Comparison of ENCODE assay signal across 9 cellular contexts in genomic region chr12:53048033-53048779, GRCh38. TPM values are rescaled to one million over a fixed set of nuclear protein-coding genes. Genes with fewer than 3 reads are reported as not detected.
DNase-seq lines count a peak whose midpoint lies in the region; ATAC-seq, FAIRE-seq and TF ChIP-seq lines count a peak whose summit lies in the region.
"Had no signal": no experiment of that assay in that cellular context is flagged by ENCODE, and none has a peak within 500 bp of the region (broad histone marks: within the 10 kb centered on the region; RNA-seq: fewer than 3 reads in every experiment).

No MANE protein-coding gene starts in this region.

- no peak overlapping the region for H3K27ac ChIP-seq in H1 (ENCODE audit: low read depth, low read length)

- H3K27me3 Mint-ChIP-seq in activated CD4-positive, alpha-beta T cell treated with anti-CD3 and anti-CD28 coated beads, Interleukin-2, amount 10 ng/mL, durations not matched to agents 24 days and 14 days = no peaks in the 10 kb centered on the region

- peak overlapping the region; percentile 48 for H3K4me3 Mint-ChIP-seq in activated CD4-positive, alpha-beta T cell treated with anti-CD3 and anti-CD28 coated beads, Interleukin-2, amount 10 ng/mL, durations not matched to agents 24 days and 14 days

- peak overlapping the region; percentile 2 to 59 (median 38); a peak in 5 of 8 replicates for H3K4me3 ChIP-seq in H1 (ENCODE audit: extremely low read depth in 1 of 4, insufficient read depth in 2 of 4, low read depth in 3 of 4, low read length in 4 of 4)

- H3K79me1 ChIP-seq in H1 (ENCODE audit: low read depth, low read length) = peaks cover 7% of the 10 kb centered on the region; the same call in 1 of the 2 replicates

- H3K79me2 ChIP-seq in H1 (ENCODE audit: control insufficient read depth in 1 of 2, insufficient read depth in 2 of 2, low read length in 2 of 2) = no peaks in the 10 kb centered on the region

- H2BK12ac ChIP-seq in H1 (ENCODE audit: low read depth, low read length) = peak overlapping the region; percentile 99

- H3K36me3 ChIP-seq in H1 (ENCODE audit: control insufficient read depth in 2 of 4, insufficient read depth in 4 of 4, low read length in 3 of 4) = peaks cover 0 to 5% (median 0%) of the 10 kb centered on the region in 4 experiments; a peak in 1 of 8 replicates

- TF ChIP-seq CTCF in H1 (IDR thresholded peaks at IDR 0.05; ENCODE audit: control extremely low read depth in 1 of 3, insufficient read depth in 1 of 3, low read depth in 1 of 3, low read length in 3 of 3) = peak in 2 of 3 experiments; percentile 4 to 18; a peak in 2 of 4 replicates

- no peak overlapping the region for H2BK120ac ChIP-seq in H1 (replicated peaks; ENCODE audit: low read depth, low read length)

- peak overlapping the region; percentile 98 for H2BK15ac ChIP-seq in H1 (ENCODE audit: low read length)

- H3K27ac Mint-ChIP-seq in activated CD4-positive, alpha-beta T cell treated with anti-CD3 and anti-CD28 coated beads, Interleukin-2, amount 10 ng/mL, durations not matched to agents 24 days and 14 days = peak overlapping the region; percentile 52

- H3K56ac ChIP-seq in H1 (replicated peaks; ENCODE audit: insufficient read length, low read depth, low read length) = no peak overlapping the region

- TF ChIP-seq RAD21 in H1 (IDR thresholded peaks at IDR 0.05 in 1 of 2, conservative IDR thresholded peaks at IDR 0.05 in 1 of 2; ENCODE audit: low read depth in 2 of 2, low read length in 2 of 2) = no peak; a peak in 1 of 4 replicates

- H4K20me1 ChIP-seq in H1 (replicated peaks in 1 of 2; ENCODE audit: control insufficient read depth in 1 of 2, insufficient read depth in 2 of 2, low read length in 2 of 2) = peaks cover 9 to 23% of the 10 kb centered on the region in 2 experiments

- TF ChIP-seq EP300 in H1 (IDR thresholded peaks at IDR 0.05; ENCODE audit: borderline replicate concordance in 1 of 2, low read depth in 2 of 2, low read length in 2 of 2) = no peak

- no peak for ATAC-seq in GM21723 (IDR thresholded peaks at IDR 0.05; ENCODE audit: unreplicated experiment)

- H3K36me3 Mint-ChIP-seq in activated CD4-positive, alpha-beta T cell treated with anti-CD3 and anti-CD28 coated beads, Interleukin-2, amount 10 ng/mL, durations not matched to agents 24 days and 14 days (ENCODE audit: low read depth) = no peaks in the 10 kb centered on the region

- H3K4me2 ChIP-seq in H1 (ENCODE audit: insufficient read depth in 1 of 2, low read depth in 2 of 2, low read length in 2 of 2) = peak overlapping the region; percentile 78 to 98

- CTCF ChIA-PET in H1 (lab: Charles Lee; ENCODE audit: partially characterized antibody) = interaction anchor here (0.5 to 15.7 kb wide), 28 partner anchors 10 to 904 kb away, joined by 3 to 258 read pairs (median 4); partner anchors contain the start of genes CSAD and SOAT2

- H3K9me3 ChIP-seq in H1 (ENCODE audit: insufficient read depth in 2 of 2, low read depth in 1 of 2, low read length in 1 of 2) = no peaks in the 10 kb centered on the region

- FAIRE-seq in RCC 7860 (lab: Jason Lieb, UNC) (no peak), H1 (lab: Jason Lieb, UNC) (no peak)

- H3K9me3 Mint-ChIP-seq in activated CD4-positive, alpha-beta T cell treated with anti-CD3 and anti-CD28 coated beads, Interleukin-2, amount 10 ng/mL, durations not matched to agents 24 days and 14 days = no peaks in the 10 kb centered on the region

- H2BK5ac ChIP-seq in H1 (ENCODE audit: low read depth, low read length) = peak overlapping the region; percentile 87; the same call in 1 of the 2 replicates

- H3K4me1 ChIP-seq in H1 (replicated peaks in 1 of 4; ENCODE audit: control insufficient read depth in 3 of 4, insufficient read depth in 4 of 4, low read length in 3 of 4) = peaks cover 29 to 72% (median 52%) of the 10 kb centered on the region in 4 experiments

- POLR2A ChIA-PET in H1 (lab: Charles Lee; ENCODE audit: partially characterized antibody) = interaction anchor here (0.6 to 35.6 kb wide), 13 partner anchors 9 to 898 kb away, joined by 3 to 711 read pairs (median 4); partner anchors contain the start of genes EIF4B and IGFBP6

- peaks cover 29% of the 10 kb centered on the region for H3K4me1 Mint-ChIP-seq in activated CD4-positive, alpha-beta T cell treated with anti-CD3 and anti-CD28 coated beads, Interleukin-2, amount 10 ng/mL, durations not matched to agents 24 days and 14 days

- no peak overlapping the region; the same call in 1 of the 2 replicates for H2BK20ac ChIP-seq in H1 (ENCODE audit: low read length)

- H3K18ac ChIP-seq in H1 (ENCODE audit: extremely low read depth, low read length) = peak overlapping the region; percentile 83

- no peak overlapping the region for H3K14ac ChIP-seq in H1 (ENCODE audit: insufficient read length)

- H3K27me3 ChIP-seq in H1 (replicated peaks in 1 of 4; ENCODE audit: control insufficient read depth in 3 of 4, extremely low read depth in 1 of 4, insufficient read depth in 3 of 4, low read length in 3 of 4) = peaks cover 0 to 20% (median 17%) of the 10 kb centered on the region in 4 experiments; a peak in 6 of 7 replicates

- no peak for DNase-seq in activated CD4-positive, alpha-beta T cell treated with anti-CD3 and anti-CD28 coated beads, Interleukin-2, amount 10 ng/mL, durations not matched to agents 24 days and 14 days
- no peak for DNase-seq in activated CD4-positive, alpha-beta T cell treated with anti-CD3 and anti-CD28 coated beads for 1 hour
- DNase-seq in RCC 7860 (ENCODE audit: low spot score) (peak; percentile 62), H1 (ENCODE audit: low read depth in 1 of 2, low spot score in 2 of 2) (no peak), mucosa of gallbladder (ENCODE audit: low spot score) (peak; percentile 65), ureter (ENCODE audit: low spot score) (peak; percentile 80)
- DNase-seq in effector CD4-positive, alpha-beta T cell = no peak

- no peak overlapping the region for H3K23ac ChIP-seq in H1 (ENCODE audit: insufficient read length)

- H3K23me2 ChIP-seq in H1 (ENCODE audit: low read depth, low read length) = peaks cover 24% of the 10 kb centered on the region

- 22% methylated on average over 10 of the region's 10 CpGs; no CpG with 5 or more reads in 1 of the 2 experiments for WGBS in H1 (ENCODE audit: extremely low coverage in 1 of 2, insufficient coverage in 1 of 2, insufficient read length in 1 of 2, insufficient replicate concordance in 2 of 2, low coverage in 1 of 2, low lambda C conversion rate in 2 of 2, missing lambda C conversion rate in 1 of 2), 2 experiments

- H2AK5ac ChIP-seq in H1 (ENCODE audit: low read depth, low read length) = peak overlapping the region; percentile 99; the same call in 1 of the 2 replicates

- H4K5ac ChIP-seq in H1 (ENCODE audit: insufficient read length, low read depth, low read length) = peak overlapping the region; percentile 11

- no peak overlapping the region for H3K4ac ChIP-seq in H1 (replicated peaks; ENCODE audit: insufficient read length, low read depth, low read length)

- peak overlapping the region; percentile 3 for H4K91ac ChIP-seq in H1 (replicated peaks; ENCODE audit: insufficient read length, low read length)

- H4K8ac ChIP-seq in H1 (ENCODE audit: extremely low read depth, insufficient read depth, low read length) = 0 out of 2 replicates have a peak overlapping the region, but pooled peaks have one; percentile 47

- no peak overlapping the region for H2AFZ ChIP-seq in H1 (ENCODE audit: low read length)

- no peak overlapping the region for H3K9ac ChIP-seq in H1 (replicated peaks in 1 of 4; ENCODE audit: extremely low read depth in 1 of 4, low read depth in 3 of 4, low read length in 3 of 4)

- intact Hi-C loops in activated CD4-positive, alpha-beta T cell treated with anti-CD3 and anti-CD28 coated beads, Interleukin-2, amount 10 ng/mL, durations not matched to agents 24 days and 14 days (cut with micrococcal nuclease) = no loop called here

- TF ChIP-seq POLR2A in H1 (IDR thresholded peaks at IDR 0.05; ENCODE audit: control extremely low read depth in 1 of 2, low read depth in 2 of 2, low read length in 2 of 2) = peak in 1 of 2 experiments; percentile 35; a peak in 1 of 3 replicates

RNA-seq across cellular contexts. Expression of gene TNS2, which starts 1.7 kb away (rescaled TPM):
- 1.8 and 2.3 TPM in 2 replicates for total RNA-seq in activated CD4-positive, alpha-beta T cell treated with anti-CD3 and anti-CD28 coated beads, Interleukin-2, amount 10 ng/mL, durations not matched to agents 24 days and 14 days
- 4.7 and 5.8 TPM in 2 replicates for total RNA-seq in H1 (2021; fragmentation: NEBNext Ultra II Directional; extraction: Animal tissue kit (Norgen Biotek cat#: 25700))
- polyA plus RNA-seq in H1 (2011; rRNA removed) = 2.8 and 5.0 TPM in 2 replicates
- polyA plus RNA-seq in H1 (2011; cell fraction: cytosol; rRNA removed) = 1.7 TPM
- 25.7 TPM for polyA plus RNA-seq in H1 (2011; cell fraction: nucleus; rRNA removed)
- polyA plus RNA-seq in H1 (2012, experiment 1 of 2) = 4.3 to 6.2 TPM (median 4.8 TPM) in 4 replicates
- polyA plus RNA-seq in H1 (2012, experiment 2 of 2) = 2.5 TPM
- polyA plus RNA-seq in H1 (2013, experiment 1 of 2) = 3.7 TPM
- 3.4 TPM for polyA plus RNA-seq in H1 (2013, experiment 2 of 2)
- 1.7 and 2.8 TPM in 2 replicates for polyA minus RNA-seq in H1 (2011; rRNA and poly(A)+ RNA removed)
- polyA minus RNA-seq in H1 (2011; cell fraction: cytosol; rRNA and poly(A)+ RNA removed) = 10.8 TPM
- polyA minus RNA-seq in H1 (2011; cell fraction: nucleus; rRNA and poly(A)+ RNA removed) = 10.6 TPM
- total RNA-seq in mucosa of gallbladder (124 TPM), ureter (198 TPM)

RNA-seq across cellular contexts. Expression of gene SPRYD3, which starts 31.0 kb away (rescaled TPM):
- 35.6 TPM in 2 replicates for total RNA-seq in activated CD4-positive, alpha-beta T cell treated with anti-CD3 and anti-CD28 coated beads, Interleukin-2, amount 10 ng/mL, durations not matched to agents 24 days and 14 days
- total RNA-seq in H1 (2021; fragmentation: NEBNext Ultra II Directional; extraction: Animal tissue kit (Norgen Biotek cat#: 25700)) = 6.6 and 6.8 TPM in 2 replicates
- 8.0 and 10.4 TPM in 2 replicates for polyA plus RNA-seq in H1 (2011; rRNA removed)
- polyA plus RNA-seq in H1 (2011; cell fraction: cytosol; rRNA removed) = 7.4 TPM
- 10.8 TPM for polyA plus RNA-seq in H1 (2011; cell fraction: nucleus; rRNA removed)
- 4.9 to 8.7 TPM (median 6.7 TPM) in 4 replicates for polyA plus RNA-seq in H1 (2012, experiment 1 of 2)
- polyA plus RNA-seq in H1 (2012, experiment 2 of 2) = 6.0 TPM
- 3.4 TPM for polyA plus RNA-seq in H1 (2013, experiment 1 of 2)
- polyA plus RNA-seq in H1 (2013, experiment 2 of 2) = 4.0 TPM
- polyA minus RNA-seq in H1 (2011; rRNA and poly(A)+ RNA removed) = 7.9 and 9.9 TPM in 2 replicates
- 4.6 TPM for polyA minus RNA-seq in H1 (2011; cell fraction: cytosol; rRNA and poly(A)+ RNA removed)
- 7.6 TPM for polyA minus RNA-seq in H1 (2011; cell fraction: nucleus; rRNA and poly(A)+ RNA removed)
- total RNA-seq in mucosa of gallbladder = 68.4 TPM
- 66.6 TPM for total RNA-seq in ureter

RNA-seq across cellular contexts. Expression of gene EIF4B, which starts 42.0 kb away (rescaled TPM):
- 500 and 521 TPM in 2 replicates for total RNA-seq in activated CD4-positive, alpha-beta T cell treated with anti-CD3 and anti-CD28 coated beads, Interleukin-2, amount 10 ng/mL, durations not matched to agents 24 days and 14 days
- total RNA-seq in H1 (2021; fragmentation: NEBNext Ultra II Directional; extraction: Animal tissue kit (Norgen Biotek cat#: 25700)) = 811 and 816 TPM in 2 replicates
- polyA plus RNA-seq in H1 (2011; rRNA removed) = 269 and 307 TPM in 2 replicates
- polyA plus RNA-seq in H1 (2011; cell fraction: cytosol; rRNA removed) = 530 TPM
- 680 TPM for polyA plus RNA-seq in H1 (2011; cell fraction: nucleus; rRNA removed)
- 514 to 624 TPM (median 554 TPM) in 4 replicates for polyA plus RNA-seq in H1 (2012, experiment 1 of 2)
- polyA plus RNA-seq in H1 (2012, experiment 2 of 2) = 45.7 TPM
- polyA plus RNA-seq in H1 (2013, experiment 1 of 2) = 453 TPM
- 431 TPM for polyA plus RNA-seq in H1 (2013, experiment 2 of 2)
- 939 and 1,134 TPM in 2 replicates for polyA minus RNA-seq in H1 (2011; rRNA and poly(A)+ RNA removed)
- 559 TPM for polyA minus RNA-seq in H1 (2011; cell fraction: cytosol; rRNA and poly(A)+ RNA removed)
- 516 TPM for polyA minus RNA-seq in H1 (2011; cell fraction: nucleus; rRNA and poly(A)+ RNA removed)
- total RNA-seq in mucosa of gallbladder (546 TPM), ureter (474 TPM)

RNA-seq across cellular contexts. Expression of gene IGFBP6, which starts 49.3 kb away (rescaled TPM):
- not detected in 2 replicates for total RNA-seq in activated CD4-positive, alpha-beta T cell treated with anti-CD3 and anti-CD28 coated beads, Interleukin-2, amount 10 ng/mL, durations not matched to agents 24 days and 14 days
- total RNA-seq in H1 (2021; fragmentation: NEBNext Ultra II Directional; extraction: Animal tissue kit (Norgen Biotek cat#: 25700)) = 13.7 and 16.4 TPM in 2 replicates
- 14.7 and 25.3 TPM in 2 replicates for polyA plus RNA-seq in H1 (2011; rRNA removed)
- 15.4 TPM for polyA plus RNA-seq in H1 (2011; cell fraction: cytosol; rRNA removed)
- 13.2 TPM for polyA plus RNA-seq in H1 (2011; cell fraction: nucleus; rRNA removed)
- polyA plus RNA-seq in H1 (2012, experiment 1 of 2) = 5.3 to 13.0 TPM (median 10.2 TPM) in 4 replicates
- 22.3 TPM for polyA plus RNA-seq in H1 (2012, experiment 2 of 2)
- polyA plus RNA-seq in H1 (2013, experiment 1 of 2) = 8.4 TPM
- polyA plus RNA-seq in H1 (2013, experiment 2 of 2) = 10.8 TPM
- polyA minus RNA-seq in H1 (2011; rRNA and poly(A)+ RNA removed) = 2.6 and 3.5 TPM in 2 replicates
- 2.9 TPM for polyA minus RNA-seq in H1 (2011; cell fraction: cytosol; rRNA and poly(A)+ RNA removed)
- 2.4 TPM for polyA minus RNA-seq in H1 (2011; cell fraction: nucleus; rRNA and poly(A)+ RNA removed)
- 22.8 TPM for total RNA-seq in mucosa of gallbladder
- 133 TPM for total RNA-seq in ureter

RNA-seq across cellular contexts. Expression of gene SOAT2, which starts 55.1 kb away (rescaled TPM):
- total RNA-seq in activated CD4-positive, alpha-beta T cell treated with anti-CD3 and anti-CD28 coated beads, Interleukin-2, amount 10 ng/mL, durations not matched to agents 24 days and 14 days = not detected in 2 replicates
- total RNA-seq in H1 (2021; fragmentation: NEBNext Ultra II Directional; extraction: Animal tissue kit (Norgen Biotek cat#: 25700)) = not detected in 2 replicates
- polyA plus RNA-seq in H1 (2011; rRNA removed) = 0.08 and 0.13 TPM in 2 replicates
- 0.12 TPM for polyA plus RNA-seq in H1 (2011; cell fraction: cytosol; rRNA removed)
- 0.21 TPM for polyA plus RNA-seq in H1 (2011; cell fraction: nucleus; rRNA removed)
- not detected in 4 replicates for polyA plus RNA-seq in H1 (2012, experiment 1 of 2)
- polyA plus RNA-seq in H1 (2012, experiment 2 of 2) = not detected
- polyA plus RNA-seq in H1 (2013, experiment 1 of 2) = 0.04 TPM
- not detected for polyA plus RNA-seq in H1 (2013, experiment 2 of 2)
- not detected in 2 replicates for polyA minus RNA-seq in H1 (2011; rRNA and poly(A)+ RNA removed)
- not detected for polyA minus RNA-seq in H1 (2011; cell fraction: cytosol; rRNA and poly(A)+ RNA removed)
- polyA minus RNA-seq in H1 (2011; cell fraction: nucleus; rRNA and poly(A)+ RNA removed) = not detected
- 0.75 TPM for total RNA-seq in mucosa of gallbladder
- total RNA-seq in ureter = 0.18 TPM
- total RNA-seq: glomerular endothelial cell had no signal

Comparison
In these comparisons a context has a peak if more than half of its experiments do, and no peak if none do; other contexts are left out.
1. DNase-seq: peak in RCC 7860 (single experiment), mucosa of gallbladder (single experiment) and ureter (single experiment); none in activated CD4-positive, alpha-beta T cell treated with anti-CD3 and anti-CD28 coated beads, Interleukin-2, amount 10 ng/mL, durations not matched to agents 24 days and 14 days (single experiment), activated CD4-positive, alpha-beta T cell treated with anti-CD3 and anti-CD28 coated beads for 1 hour (single experiment), H1 (0 of 2) and effector CD4-positive, alpha-beta T cell (single experiment).
2. RNA of gene TNS2, which starts 1.7 kb away (total RNA-seq): 198 TPM in ureter (single experiment) and 124 TPM in mucosa of gallbladder (single experiment); 4.7 to 5.8 TPM in H1 and 1.8 to 2.3 TPM in activated CD4-positive, alpha-beta T cell treated with anti-CD3 and anti-CD28 coated beads, Interleukin-2, amount 10 ng/mL, durations not matched to agents 24 days and 14 days; every median in the first group is over 10 times any median in the second.